In genomic region chr19:54231077-54231931, GRCh38 we compare ENCODE assay signal across 1 cellular context.
TF ChIP-seq lines count a peak whose summit lies in the region.

No MANE protein-coding gene starts in this region.

TF ChIP-seq in HepG2, 621 proteins besides CTCF, POLR2A, EP300 and RAD21 (continued from another document and continues in another):
- TF ChIP-seq ZNF574 (CRISPR knock-in tag; IDR thresholded peaks at IDR 0.05) (peak; percentile 90), ZNF24 (IDR thresholded peaks at IDR 0.05) (no peak), CREB1 (IDR thresholded peaks at IDR 0.05) (no peak), CREB1 (CRISPR knock-in tag; IDR thresholded peaks at IDR 0.05) (0 out of 2 replicates have a peak, but pooled peaks have one; percentile 18), ATF7 (IDR thresholded peaks at IDR 0.05) (no peak), ATF7 (CRISPR knock-in tag; IDR thresholded peaks at IDR 0.05) (no peak), KLF6 (CRISPR knock-in tag; IDR thresholded peaks at IDR 0.05) (no peak), ZNF337 (CRISPR knock-in tag; IDR thresholded peaks at IDR 0.05; ENCODE audit: borderline replicate concordance, low read depth) (no peak), ZNF205 (CRISPR knock-in tag; IDR thresholded peaks at IDR 0.05) (peak; percentile 96), CCDC6 (CRISPR knock-in tag; IDR thresholded peaks at IDR 0.05) (no peak), KDM5B (CRISPR knock-in tag; IDR thresholded peaks at IDR 0.05; ENCODE audit: borderline replicate concordance) (peak; percentile 78), ZZZ3 (CRISPR knock-in tag; IDR thresholded peaks at IDR 0.05; ENCODE audit: borderline replicate concordance) (no peak), ZNF768 (CRISPR knock-in tag; IDR thresholded peaks at IDR 0.05) (peak; percentile 91), RNF2 (conservative IDR thresholded peaks at IDR 0.05; ENCODE audit: low read depth) (no peak; the same call in 1 of the 2 replicates), ZNF503 (CRISPR knock-in tag; IDR thresholded peaks at IDR 0.05) (no peak), NFRKB (IDR thresholded peaks at IDR 0.05) (no peak), PTBP1 (IDR thresholded peaks at IDR 0.05; ENCODE audit: low read depth, low read length, poor library complexity, severe bottlenecking) (peak; percentile 71), ZBTB40 (IDR thresholded peaks at IDR 0.05) (no peak), ZBTB40 (CRISPR knock-in tag; IDR thresholded peaks at IDR 0.05) (peak; percentile 55), ZFX (CRISPR knock-in tag; IDR thresholded peaks at IDR 0.05; ENCODE audit: low read depth) (peak; percentile 15; the same call in 1 of the 2 replicates), ZNF34 (CRISPR knock-in tag; IDR thresholded peaks at IDR 0.05; ENCODE audit: borderline replicate concordance) (no peak), ZNF788 (CRISPR knock-in tag; IDR thresholded peaks at IDR 0.05; ENCODE audit: borderline replicate concordance) (peak; percentile 60; the same call in 1 of the 2 replicates), ZNF30 (CRISPR knock-in tag; IDR thresholded peaks at IDR 0.05) (no peak), HDAC6 (IDR thresholded peaks at IDR 0.05; ENCODE audit: low read depth, low read length) (no peak), ZFP1 (CRISPR knock-in tag; IDR thresholded peaks at IDR 0.05) (0 out of 2 replicates have a peak, but pooled peaks have one; percentile 40), DPF2 (CRISPR knock-in tag; IDR thresholded peaks at IDR 0.05; ENCODE audit: borderline replicate concordance, low read depth) (no peak), SALL1 (CRISPR knock-in tag; IDR thresholded peaks at IDR 0.05) (peak; percentile 62), ZNF331 (CRISPR knock-in tag; IDR thresholded peaks at IDR 0.05) (peak; percentile 77; the same call in 1 of the 2 replicates), KDM3A (CRISPR knock-in tag; IDR thresholded peaks at IDR 0.05; ENCODE audit: low read depth) (peak; percentile 68; the same call in 1 of the 2 replicates), TRAFD1 (CRISPR knock-in tag; IDR thresholded peaks at IDR 0.05; ENCODE audit: borderline replicate concordance) (peak; percentile 51; the same call in 1 of the 2 replicates), ZNF616 (CRISPR knock-in tag; IDR thresholded peaks at IDR 0.05; ENCODE audit: low read depth) (no peak), MIXL1 (CRISPR knock-in tag; IDR thresholded peaks at IDR 0.05) (0 out of 2 replicates have a peak, but pooled peaks have one; percentile 49), SAFB2 (CRISPR knock-in tag; IDR thresholded peaks at IDR 0.05; ENCODE audit: borderline replicate concordance, low read depth) (no peak), ZBTB33 (CRISPR knock-in tag; IDR thresholded peaks at IDR 0.05) (peak; percentile 67; the same call in 1 of the 2 replicates), NFE2L2 (IDR thresholded peaks at IDR 0.05; ENCODE audit: low read length) (0 out of 2 replicates have a peak, but pooled peaks have one; percentile 3), CBX5 (CRISPR knock-in tag; IDR thresholded peaks at IDR 0.05; ENCODE audit: borderline replicate concordance) (peak; percentile 77; the same call in 1 of the 2 replicates), ZNF614 (CRISPR knock-in tag; IDR thresholded peaks at IDR 0.05; ENCODE audit: borderline replicate concordance) (peak; percentile 71; the same call in 1 of the 2 replicates), NFE2 (CRISPR knock-in tag; IDR thresholded peaks at IDR 0.05) (0 out of 2 replicates have a peak, but pooled peaks have one; percentile 5), NONO (IDR thresholded peaks at IDR 0.05) (no peak), NONO (CRISPR knock-in tag; conservative IDR thresholded peaks at IDR 0.05) (peak; percentile 60; the same call in 1 of the 2 replicates), ARID4A (CRISPR knock-in tag; IDR thresholded peaks at IDR 0.05; ENCODE audit: borderline replicate concordance) (peak; percentile 44; the same call in 1 of the 2 replicates)
